ENCODE assay signal across 8 cellular contexts in the genomic region with DNA sequence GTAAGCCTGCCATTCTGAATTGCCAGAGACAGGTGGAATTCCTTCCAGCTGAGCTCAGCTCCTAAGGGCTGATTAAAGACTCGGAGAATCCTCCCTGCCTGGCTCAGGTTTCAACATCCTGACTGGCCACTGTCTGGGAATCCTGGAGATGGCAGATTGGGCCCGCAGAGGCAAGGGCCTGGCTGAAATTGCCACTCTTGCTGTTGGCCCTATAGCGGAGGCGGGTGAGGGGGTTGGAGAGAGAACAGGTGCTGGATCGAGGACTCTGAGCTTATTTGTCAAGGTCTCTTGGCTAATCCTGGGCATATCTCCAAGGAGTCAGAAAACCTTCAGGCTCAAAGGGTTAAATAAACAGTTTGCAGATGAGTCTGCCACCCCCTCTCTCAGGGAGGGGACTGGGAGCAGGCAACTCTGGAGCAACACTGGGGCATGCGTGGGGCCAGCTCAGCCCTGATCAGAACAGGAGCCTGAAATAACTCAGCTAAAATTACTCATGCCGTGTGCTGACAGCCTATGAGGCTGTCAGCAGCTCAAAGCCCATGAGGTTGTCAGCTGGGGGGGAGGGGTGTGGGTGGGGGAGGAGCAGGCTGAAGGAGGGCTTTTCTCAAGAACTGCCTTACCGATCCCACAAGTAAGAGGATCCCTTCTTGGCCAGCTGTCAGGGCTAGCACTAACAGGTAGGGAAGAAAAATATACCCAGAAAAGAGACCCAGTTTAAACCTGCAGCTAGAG. TPM values are rescaled to one million over a fixed set of nuclear protein-coding genes. Genes with fewer than 3 reads are reported as not detected.
DNase-seq lines count a peak whose midpoint lies in the region; ATAC-seq and TF ChIP-seq lines count a peak whose summit lies in the region.

No MANE protein-coding gene starts in this region.

- peak; percentile 36 for DNase-seq in COR-L47 (lab: John Stamatoyannopoulos, UW)
- DNase-seq in HT-29 (ENCODE audit: low spot score), result peak; percentile 68
- peak; percentile 93 for DNase-seq in RKO (ENCODE audit: low spot score)
- DNase-seq in esophagus squamous epithelium (lab: John Stamatoyannopoulos, UW), result no peak
- DNase-seq in non-pigmented ciliary epithelial cell (ENCODE audit: low read depth), result peak; percentile 49
- peak; percentile 72 to 88 for DNase-seq in aorta
- DNase-seq in effector memory CD4-positive, alpha-beta T cell, result no peak
- DNase-seq in T-helper 17 cell, result no peak

- peaks cover 18% of the 10 kb centered on the region for H3K4me1 Mint-ChIP-seq in T-helper 17 cell

- no peaks in the 10 kb centered on the region for H3K36me3 Mint-ChIP-seq in T-helper 17 cell (ENCODE audit: low read depth)

- ATAC-seq in aorta (ENCODE audit: low FRiP score) (peak; percentile 47), T-helper 17 cell (no peak)

- 24 to 41% methylated on average over 6 to 7 of the region's 8 CpGs for WGBS in esophagus squamous epithelium, 2 donors
- 44 to 45% methylated on average over 8 of the region's 8 CpGs for WGBS in aorta, 2 donors

- no peak overlapping the region for H3K4me3 Mint-ChIP-seq in T-helper 17 cell

- no peak overlapping the region for H3K27ac Mint-ChIP-seq in T-helper 17 cell

- intact Hi-C loops in esophagus squamous epithelium (cut with DNase I) (no loop called here), aorta (cut with DNase I) (no loop called here)

- H3K4me1 ChIP-seq in esophagus squamous epithelium (peaks cover 40 to 80% (median 45%) of the 10 kb centered on the region in 3 donors), aorta (ENCODE audit: control insufficient read depth in 1 of 2, insufficient read depth in 2 of 2, low read length in 2 of 2) (no peaks in the 10 kb centered on the region)
- H3K4me1 ChIP-seq in effector memory CD4-positive, alpha-beta T cell (ENCODE audit: control insufficient read depth, insufficient read depth, low read length, poor library complexity, severe bottlenecking), result peaks cover 14% of the 10 kb centered on the region

- no peak for TF ChIP-seq POLR2A in esophagus squamous epithelium (IDR thresholded peaks at IDR 0.05)

- H3K27ac ChIP-seq in esophagus squamous epithelium, result peak overlapping the region; percentile 34 to 95 (median 90)
- no peak overlapping the region for H3K27ac ChIP-seq in aorta (ENCODE audit: low read depth in 1 of 2, low read length in 2 of 2)
- H3K27ac ChIP-seq in effector memory CD4-positive, alpha-beta T cell (ENCODE audit: insufficient read depth, low read length, poor library complexity, severe bottlenecking), result no peak overlapping the region

- peak overlapping the region in 2 of 4 donors; percentile 52 to 67 for H3K4me3 ChIP-seq in esophagus squamous epithelium
- no peak overlapping the region for H3K4me3 ChIP-seq in aorta (ENCODE audit: low read length in 2 of 2)
- H3K4me3 ChIP-seq in effector memory CD4-positive, alpha-beta T cell (ENCODE audit: insufficient read depth, low read depth, low read length, poor library complexity, severe bottlenecking), result no peak overlapping the region

- H3K27me3 Mint-ChIP-seq in T-helper 17 cell, result peaks cover 48% of the 10 kb centered on the region

- H3K27me3 ChIP-seq in esophagus squamous epithelium (peaks cover 0 to 30% (median 0%) of the 10 kb centered on the region in 4 donors), aorta (ENCODE audit: control insufficient read depth in 1 of 2, insufficient read depth in 2 of 2, low read length in 1 of 2) (no peaks in the 10 kb centered on the region)
- H3K27me3 ChIP-seq in effector memory CD4-positive, alpha-beta T cell (replicated peaks; ENCODE audit: control insufficient read depth, insufficient read depth, low read length, poor library complexity, severe bottlenecking), result peaks cover 30% of the 10 kb centered on the region

- H3K36me3 ChIP-seq in esophagus squamous epithelium, result peaks cover 0 to 34% (median 0%) of the 10 kb centered on the region in 3 donors
- H3K36me3 ChIP-seq in aorta (ENCODE audit: control insufficient read depth in 1 of 2, insufficient read depth in 2 of 2, low read length in 1 of 2), result no peaks in the 10 kb centered on the region
- no peaks in the 10 kb centered on the region for H3K36me3 ChIP-seq in effector memory CD4-positive, alpha-beta T cell (ENCODE audit: control insufficient read depth, insufficient read depth, low read length)

- no peak for TF ChIP-seq CTCF in esophagus squamous epithelium (IDR thresholded peaks at IDR 0.05)

- no peaks in the 10 kb centered on the region for H3K9me3 ChIP-seq in esophagus squamous epithelium
- no peaks in the 10 kb centered on the region for H3K9me3 ChIP-seq in aorta (ENCODE audit: control insufficient read depth, low read length)
- H3K9me3 ChIP-seq in effector memory CD4-positive, alpha-beta T cell (ENCODE audit: control insufficient read depth, low read length), result no peaks in the 10 kb centered on the region
- no peaks in the 10 kb centered on the region for H3K9me3 ChIP-seq in T-helper 17 cell (ENCODE audit: control insufficient read depth, low read length, poor library complexity, severe bottlenecking)

RNA-seq across cellular contexts. Expression of a gene that starts 14.7 kb away (rescaled TPM):
- total RNA-seq in HT-29 (2014; rRNA removed; shearing (Covaris generic)), result not detected in 2 replicates
- total RNA-seq in esophagus squamous epithelium, result not detected
- total RNA-seq in aorta, result not detected
- not detected for polyA plus RNA-seq in aorta
- total RNA-seq in T-helper 17 cell, result not detected

RNA-seq across cellular contexts. Expression of a gene that starts 20.3 kb away (rescaled TPM):
- total RNA-seq in HT-29 (2014; rRNA removed; shearing (Covaris generic)), result 2.2 and 4.4 TPM in 2 replicates
- 1 to 10 TPM; 1.9 to 9.6 (median 4.8) TPM for total RNA-seq in esophagus squamous epithelium
- total RNA-seq in aorta, result 1 to 10 TPM; 1.6 to 3.0 TPM
- 1 to 10 TPM in 1 of 2 donors, under 1 TPM in 1; 0.18 to 2.3 TPM for polyA plus RNA-seq in aorta
- total RNA-seq in T-helper 17 cell, result 1 to 10 TPM; 1.7 to 5.2 TPM

RNA-seq across cellular contexts. Expression of a gene that starts 20.5 kb away (rescaled TPM):
- total RNA-seq in HT-29 (2014; rRNA removed; shearing (Covaris generic)), result 0.47 and 0.56 TPM in 2 replicates
- total RNA-seq in esophagus squamous epithelium (10 to 100 TPM in 2 of 4 donors, 1 to 10 TPM in 2; 5.3 to 18.8 (median 10.3) TPM), aorta (10 to 100 TPM; 42.4 to 88.2 TPM), T-helper 17 cell (not detected)
- 10 to 100 TPM; 19.1 to 22.3 TPM for polyA plus RNA-seq in aorta

RNA-seq across cellular contexts. Expression of a gene that starts 26.9 kb away (rescaled TPM):
- total RNA-seq in HT-29 (2014; rRNA removed; shearing (Covaris generic)), result 13.3 and 14.8 TPM in 2 replicates
- 10 to 100 TPM; 10.5 to 17.9 (median 12.2) TPM for total RNA-seq in esophagus squamous epithelium
- 10 to 100 TPM; 16.8 to 17.5 TPM for total RNA-seq in aorta
- 10 to 100 TPM in 1 of 2 donors, 1 to 10 TPM in 1; 9.4 to 16.5 TPM for polyA plus RNA-seq in aorta
- 10 to 100 TPM; 15.3 to 19.0 TPM for total RNA-seq in T-helper 17 cell

RNA-seq across cellular contexts. Expression of a gene that starts 44.3 kb away (rescaled TPM):
- total RNA-seq in HT-29 (2014; rRNA removed; shearing (Covaris generic)), result 6.4 and 9.9 TPM in 2 replicates
- total RNA-seq in esophagus squamous epithelium (100 to 1,000 TPM in 2 of 4 donors, 10 to 100 TPM in 2; 20.8 to 169 (median 80.9) TPM), aorta (1,000 to 10,000 TPM in 1 of 2 donors, 100 to 1,000 TPM in 1; 525 to 1,386 TPM), T-helper 17 cell (10 to 100 TPM; 25.6 to 54.0 TPM)
- 100 to 1,000 TPM; 274 to 486 TPM for polyA plus RNA-seq in aorta

Comparison
In these comparisons a context has a peak if more than half of its experiments do, and no peak if none do; other contexts are left out.
1. DNase-seq: peak in COR-L47 (single experiment), HT-29 (single experiment), RKO (single experiment), non-pigmented ciliary epithelial cell (single experiment) and aorta (2 of 2); none in esophagus squamous epithelium (single experiment), effector memory CD4-positive, alpha-beta T cell (0 of 3) and T-helper 17 cell (0 of 3).
2. H3K27ac ChIP-seq: peak in esophagus squamous epithelium (4 of 4); none in aorta (0 of 2) and effector memory CD4-positive, alpha-beta T cell (single experiment).